33 cellular contexts compared by ENCODE assay signal in genomic region chr3:165778456-165778855, GRCh38. TPM values are rescaled to one million over a fixed set of nuclear protein-coding genes. Genes with fewer than 3 reads are reported as not detected.
"Had no signal": no experiment of that assay in that cellular context is flagged by ENCODE, and none has a peak within 500 bp of the region (broad histone marks: within the 10 kb centered on the region; RNA-seq: fewer than 3 reads in every experiment).

No MANE protein-coding gene starts in this region.

- H3K9me3 ChIP-seq: ascending aorta had no signal

- H3K4me1 ChIP-seq: adrenal gland, ascending aorta had no signal

- ATAC-seq: activated CD8-positive, alpha-beta T cell treated with anti-CD3 and anti-CD28 coated beads for 36 hours; activated naive CD4-positive, alpha-beta T cell treated with anti-CD3 and anti-CD28 coated beads, Interleukin-2, amount 50 U/mL, for 72 hours; activated T-cell treated with anti-CD3 and anti-CD28 coated beads, Interleukin-2, amount 50 U/mL, for 4 hours; activated T-cell treated with anti-CD3 and anti-CD28 coated beads, Interleukin-2, amount 50 U/mL, for 72 hours; activated T-helper 17 cell treated with anti-CD3 and anti-CD28 coated beads, Interleukin-2, amount 50 U/mL, for 72 hours had no signal

- DNase-seq: activated B cell treated with CpG ODN at 0.5 μM for 24 hours; activated CD4-positive, alpha-beta memory T cell treated with anti-CD3 and anti-CD28 coated beads for 36 hours; activated CD4-positive, alpha-beta T cell treated with anti-CD3 and anti-CD28 coated beads for 4 hours; activated CD4-positive, alpha-beta T cell treated with anti-CD3 and anti-CD28 coated beads, Interleukin-2, amount 10 ng/mL, durations not matched to agents 24 days and 14 days; activated CD4-positive, alpha-beta T cell treated with anti-CD3 and anti-CD28 coated beads, Interleukin-2, amount 50 U/mL, for 1 hour; activated CD4-positive, alpha-beta T cell treated with anti-CD3 and anti-CD28 coated beads, Interleukin-2, amount 50 U/mL, for 4 hours; activated CD4-positive, CD25-positive, alpha-beta regulatory T cell treated with anti-CD3 and anti-CD28 coated beads, Interleukin-2, amount 50 U/mL, for 72 hours; activated CD8-positive, alpha-beta memory T cell treated with anti-CD3 and anti-CD28 coated beads, Interleukin-2, amount 50 U/mL, for 4 hours; activated CD8-positive, alpha-beta T cell treated with anti-CD3 and anti-CD28 coated beads for 36 hours; activated effector memory CD4-positive, alpha-beta T cell treated with anti-CD3 and anti-CD28 coated beads, Interleukin-2, amount 50 U/mL, for 16 hours; activated gamma-delta T cell treated with Interleukin-2 at 50 U/mL for 16 hours; activated naive CD4-positive, alpha-beta T cell; activated naive CD4-positive, alpha-beta T cell treated with anti-CD3 and anti-CD28 coated beads for 36 hours; activated naive CD4-positive, alpha-beta T cell treated with anti-CD3 and anti-CD28 coated beads, Interleukin-2, amount 50 U/mL, for 16 hours; activated naive CD8-positive, alpha-beta T cell treated with anti-CD3 and anti-CD28 coated beads for 36 hours; activated T-cell treated with anti-CD3 and anti-CD28 coated beads for 4 hours; activated T-cell treated with anti-CD3 and anti-CD28 coated beads, Interleukin-2, amount 50 U/mL, for 1 hour; activated T-cell treated with anti-CD3 and anti-CD28 coated beads, Interleukin-2, amount 50 U/mL, for 4 hours; activated T-cell treated with anti-CD3 and anti-CD28 coated beads, Interleukin-2, amount 50 U/mL, for 72 hours; adrenal gland; amygdala; anterior cingulate cortex; central memory CD4-positive, alpha-beta T cell; cerebellar nuclear complex; T-helper 1 cell; T-helper 2 cell; T-helper 9 cell had no signal

- H3K27ac ChIP-seq: adrenal gland, ascending aorta, VCaP had no signal

- H3K4me3 ChIP-seq: adrenal gland, ascending aorta had no signal

- H3K36me3 ChIP-seq: adrenal gland, ascending aorta had no signal

- H3K27me3 ChIP-seq: adrenal gland, ascending aorta had no signal

RNA-seq across cellular contexts. Expression of gene BCHE, which starts 58.8 kb away (rescaled TPM):
- total RNA-seq: activated B cell treated with CpG ODN at 0.5 μM for 24 hours; activated CD4-positive, alpha-beta memory T cell treated with anti-CD3 and anti-CD28 coated beads for 36 hours; activated CD4-positive, alpha-beta T cell treated with anti-CD3 and anti-CD28 coated beads, Interleukin-2, amount 10 ng/mL, durations not matched to agents 24 days and 14 days; activated CD8-positive, alpha-beta memory T cell treated with anti-CD3 and anti-CD28 coated beads for 36 hours; activated CD8-positive, alpha-beta T cell treated with anti-CD3 and anti-CD28 coated beads for 36 hours; activated naive CD4-positive, alpha-beta T cell treated with anti-CD3 and anti-CD28 coated beads for 36 hours; activated naive CD4-positive, alpha-beta T cell treated with anti-CD3 and anti-CD28 coated beads, Interleukin-2, amount 50 U/mL, for 72 hours; activated naive CD8-positive, alpha-beta T cell treated with anti-CD3 and anti-CD28 coated beads for 36 hours; activated T-cell treated with anti-CD3 and anti-CD28 coated beads, Interleukin-2, amount 50 U/mL, for 4 hours; activated T-cell treated with anti-CD3 and anti-CD28 coated beads, Interleukin-2, amount 50 U/mL, for 72 hours; activated T-helper 1 cell treated with anti-CD3 and anti-CD28 coated beads, Interleukin-12 subunit alpha, Interleukin-12 subunit beta, Interleukin-2, Interleukin-4 antibody, amounts not matched to agents 30 ng/mL and 10 ng/mL and 1 ng/mL, durations not matched to agents 14 hours and 24 hours and 36 hours; activated T-helper 17 cell treated with anti-CD3 and anti-CD28 coated beads, Interleukin-2, amount 50 U/mL, for 72 hours; ascending aorta had no signal
